ENCODE assay signal across 18 cellular contexts in genomic region chr12:11886339-11886738, GRCh38.
A peak's percentile ranks its signal among the peaks of the same experiment; 100 is the strongest.
DNase-seq lines count a peak whose midpoint lies in the region; ATAC-seq, FAIRE-seq and TF ChIP-seq lines count a peak whose summit lies in the region.
"Had no signal": no experiment of that assay in that cellular context is flagged by ENCODE, and none has a peak within 500 bp of the region (broad histone marks: within the 10 kb centered on the region; RNA-seq: fewer than 3 reads in every experiment).

No MANE protein-coding gene starts in this region.

- H3K4me1 ChIP-seq in A549 = peaks cover 43% of the 10 kb centered on the region
- H3K4me1 ChIP-seq in OCI-LY1 (ENCODE audit: insufficient read depth, low read length, severe bottlenecking) = peaks cover 59% of the 10 kb centered on the region
- H3K4me1 ChIP-seq in pancreas = peaks cover 19 to 32% (median 19%) of the 10 kb centered on the region in 3 donors
- peaks cover 3% of the 10 kb centered on the region; the same call in 1 of the 2 replicates for H3K4me1 ChIP-seq in HAP-1
- peaks cover 11% of the 10 kb centered on the region; the same call in 1 of the 2 replicates for H3K4me1 ChIP-seq in GM23248 (ENCODE audit: insufficient read depth)

- H3K27ac ChIP-seq in A549 (peak overlapping the region; percentile 70 to 73), OCI-LY1 (ENCODE audit: low read depth, low read length, poor library complexity, severe bottlenecking) (peak overlapping the region; percentile 40), pancreas (peak overlapping the region in 3 of 4 donors; percentile 49 to 90 (median 86)), GM23248 (no peak overlapping the region)
- H3K27ac ChIP-seq: HL-60, SK-N-MC had no signal

- H3K4me2 ChIP-seq in A549 (peak overlapping the region; percentile 81), OCI-LY1 (ENCODE audit: low read length) (no peak overlapping the region), GM23248 (ENCODE audit: unreplicated experiment) (no peak overlapping the region)
- H3K4me2 ChIP-seq: GM23338 had no signal

- H3K27me3 ChIP-seq in OCI-LY1 (ENCODE audit: insufficient read depth, low read length) = no peaks in the 10 kb centered on the region
- H3K27me3 ChIP-seq in pancreas = no peaks in the 10 kb centered on the region
- no peaks in the 10 kb centered on the region for H3K27me3 ChIP-seq in HAP-1 (ENCODE audit: low read depth)
- no peaks in the 10 kb centered on the region for H3K27me3 ChIP-seq in GM23248 (replicated peaks; ENCODE audit: insufficient read depth)

- DNase-seq in A549 (ENCODE audit: low read depth in 1 of 2, low spot score in 1 of 2) (no peak), dermis blood vessel endothelial cell (peak; percentile 30), pancreas (no peak), NAMALWA (ENCODE audit: low spot score) (no peak), HAP-1 (ENCODE audit: low spot score in 2 of 2) (no peak), GM23248 (no peak)
- DNase-seq: activated naive CD4-positive, alpha-beta T cell treated with Interleukin-2 at 50 U/mL for 16 hours; COR-L47; Karpas-422; left ventricle myocardium superior; stimulated activated naive CD8-positive, alpha-beta T cell treated with anti-CD3 and anti-CD28 coated beads, Interleukin-15, amount 100 ng/mL, for 72 hours; T1000 had no signal

- CTCF ChIA-PET in A549 (lab: Yijun Ruan, JAX) = no interaction called here

- no peak for FAIRE-seq in A549 (lab: Jason Lieb, UNC)
- FAIRE-seq in pancreas (lab: Jason Lieb, UNC) = no peak
- FAIRE-seq: GM12892 had no signal

- intact Hi-C loops in pancreas (cut with DNase I) = loop anchor here in 1 of 3 donors (5.0 kb wide), 1 partner anchor 239 kb away; the partner anchor contains the start of gene ETV6

- no peak for TF ChIP-seq POLR2A in A549 (IDR thresholded peaks at IDR 0.05; ENCODE audit: low read length)

- POLR2A ChIA-PET in A549 (lab: Yijun Ruan, JAX) = interaction anchor here (1.0 kb wide), 1 partner anchor 237 kb away, joined by 3 read pairs; the partner anchor contains the start of gene ETV6

- H3K9me3 ChIP-seq in A549 (no peaks in the 10 kb centered on the region), OCI-LY1 (ENCODE audit: low read length) (no peaks in the 10 kb centered on the region), pancreas (no peaks in the 10 kb centered on the region), HAP-1 (no peaks in the 10 kb centered on the region), GM23248 (ENCODE audit: low read depth) (no peaks in the 10 kb centered on the region)

- ATAC-seq in A549 (no peak), pancreas (no peak), HG03457 (IDR thresholded peaks at IDR 0.05; ENCODE audit: unreplicated experiment) (no peak)
- ATAC-seq: stimulated activated naive CD8-positive, alpha-beta T cell treated with anti-CD3 and anti-CD28 coated beads, Interleukin-15, amount 100 ng/mL, for 72 hours had no signal

- no peak overlapping the region for H3K9ac ChIP-seq in OCI-LY1 (ENCODE audit: low read length)
- H3K9ac ChIP-seq in GM23248 = no peak overlapping the region

- no peak overlapping the region for H2AFZ ChIP-seq in OCI-LY1 (ENCODE audit: low read length)
- H2AFZ ChIP-seq in GM23248 = no peak overlapping the region
- H2AFZ ChIP-seq: GM23338 had no signal

- no peak for TF ChIP-seq CTCF in A549 (IDR thresholded peaks at IDR 0.05)
- TF ChIP-seq CTCF in OCI-LY1 (IDR thresholded peaks at IDR 0.05; ENCODE audit: low read length) = no peak
- TF ChIP-seq CTCF in pancreas (IDR thresholded peaks at IDR 0.05) = no peak

- H3K9me2 ChIP-seq in OCI-LY1 (ENCODE audit: low read depth, low read length) = no peaks in the 10 kb centered on the region
- H3K9me2 ChIP-seq in GM23248 (ENCODE audit: insufficient read depth) = no peaks in the 10 kb centered on the region

- in situ Hi-C loops in HAP-1 (cut with MboI; ENCODE audit: low sequenced_read_pairs) (no loop called here), GM23248 (cut with MboI) (no loop called here)

- no peak for TF ChIP-seq RAD21 in A549 (conservative IDR thresholded peaks at IDR 0.05 in 1 of 2, IDR thresholded peaks at IDR 0.05 in 1 of 2)

- peaks cover 4% of the 10 kb centered on the region; the same call in 1 of the 2 replicates for H3K36me3 ChIP-seq in OCI-LY1 (ENCODE audit: insufficient read depth, low read length)
- peaks cover 0 to 14% (median 0%) of the 10 kb centered on the region in 3 donors for H3K36me3 ChIP-seq in pancreas
- no peaks in the 10 kb centered on the region for H3K36me3 ChIP-seq in HAP-1 (replicated peaks)
- peaks cover 3% of the 10 kb centered on the region; the same call in 1 of the 2 replicates for H3K36me3 ChIP-seq in GM23248 (ENCODE audit: low read depth)

- 71% methylated on average over 3 of the region's 3 CpGs for WGBS in A549 (ENCODE audit: missing lambda C conversion rate)
- WGBS in pancreas, 2 donors = 83 to 91% methylated on average over 3 of the region's 3 CpGs
- 97 to 98% methylated on average over 3 of the region's 3 CpGs for WGBS in GM23248 (ENCODE audit: low coverage in 1 of 2, low lambda C conversion rate in 2 of 2, missing lambda C conversion rate in 2 of 2), 2 experiments

- H3K79me2 ChIP-seq in OCI-LY1 (ENCODE audit: insufficient read depth, low read length) (no peaks in the 10 kb centered on the region), GM23248 (ENCODE audit: insufficient read depth) (0 out of 2 replicates have a peak, but pooled peaks cover 2% of the 10 kb centered on the region)

- H3K4me3 ChIP-seq in A549 (no peak overlapping the region), OCI-LY1 (ENCODE audit: low read depth, low read length, poor library complexity, severe bottlenecking) (no peak overlapping the region), pancreas (no peak overlapping the region), HAP-1 (no peak overlapping the region), GM23248 (no peak overlapping the region)
- H3K4me3 ChIP-seq: GM23338, SK-N-MC had no signal

- H3F3A ChIP-seq in OCI-LY1 (ENCODE audit: insufficient read depth, low read length) = no peaks in the 10 kb centered on the region
- no peaks in the 10 kb centered on the region for H3F3A ChIP-seq in GM23248 (ENCODE audit: insufficient read depth)

- TF ChIP-seq EP300 in A549 (IDR thresholded peaks at IDR 0.05) = no peak

- no peaks in the 10 kb centered on the region for H4K20me1 ChIP-seq in OCI-LY1 (ENCODE audit: insufficient read depth, low read length)
- no peaks in the 10 kb centered on the region for H4K20me1 ChIP-seq in GM23248 (ENCODE audit: insufficient read depth)

TF ChIP-seq in A549, 52 proteins besides CTCF, POLR2A, EP300 and RAD21:
- TF ChIP-seq FOSL2 (IDR thresholded peaks at IDR 0.05) (no peak), FOSL2 (CRISPR knock-in tag; IDR thresholded peaks at IDR 0.05) (peak; percentile 70), HEYL (CRISPR knock-in tag; IDR thresholded peaks at IDR 0.05) (no peak), TFCP2L1 (CRISPR knock-in tag; IDR thresholded peaks at IDR 0.05) (no peak)
